ENCODE assay signal across 1 cellular context in the genomic region with DNA sequence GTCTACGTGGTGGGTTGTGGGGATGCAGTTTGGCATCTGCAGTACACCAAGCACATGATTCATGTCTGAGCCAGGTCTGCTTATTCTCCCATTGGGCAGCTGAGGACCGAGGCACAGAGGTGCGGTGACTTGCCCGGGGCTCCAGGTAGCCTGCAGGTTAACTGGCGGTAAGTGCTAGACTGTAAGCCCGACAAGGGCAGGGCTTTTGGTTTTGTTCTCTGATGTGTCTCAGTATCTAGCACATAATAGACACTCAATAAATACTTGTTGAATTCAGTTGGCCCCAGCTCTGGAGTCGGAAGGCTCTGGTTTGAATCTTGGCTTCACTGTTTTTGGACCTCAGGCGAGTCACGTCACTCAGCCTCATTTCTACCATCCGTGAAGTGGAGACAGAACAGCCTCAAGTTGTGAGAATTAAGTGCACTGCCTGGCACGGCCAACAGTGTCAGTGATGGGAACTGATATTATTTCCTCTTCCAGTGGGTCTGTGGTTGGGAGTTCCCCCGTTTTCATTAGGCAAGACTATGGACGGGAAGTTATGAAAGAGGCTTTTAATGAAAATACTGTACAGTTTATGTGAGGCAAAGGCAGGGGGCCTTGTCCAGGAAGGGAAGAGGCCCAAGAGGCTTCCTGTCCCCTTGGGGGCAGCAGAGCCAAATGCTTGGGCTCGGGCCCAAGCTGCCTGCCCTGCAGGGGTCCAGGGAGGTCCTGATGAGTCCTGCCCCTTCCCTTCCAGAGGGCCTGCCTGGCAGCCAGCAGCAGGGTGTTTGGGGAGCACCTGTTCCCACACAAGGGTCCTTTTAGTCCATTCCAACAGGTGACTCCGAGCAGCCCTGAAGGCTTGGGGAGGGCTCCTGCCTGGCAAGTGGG.
TF ChIP-seq lines count a peak whose summit lies in the region.

No MANE protein-coding gene starts in this region.

TF ChIP-seq in HEK293, 187 proteins besides CTCF, POLR2A, EP300 and RAD21 (continued from another document):
- TF ChIP-seq, protein P1, sequence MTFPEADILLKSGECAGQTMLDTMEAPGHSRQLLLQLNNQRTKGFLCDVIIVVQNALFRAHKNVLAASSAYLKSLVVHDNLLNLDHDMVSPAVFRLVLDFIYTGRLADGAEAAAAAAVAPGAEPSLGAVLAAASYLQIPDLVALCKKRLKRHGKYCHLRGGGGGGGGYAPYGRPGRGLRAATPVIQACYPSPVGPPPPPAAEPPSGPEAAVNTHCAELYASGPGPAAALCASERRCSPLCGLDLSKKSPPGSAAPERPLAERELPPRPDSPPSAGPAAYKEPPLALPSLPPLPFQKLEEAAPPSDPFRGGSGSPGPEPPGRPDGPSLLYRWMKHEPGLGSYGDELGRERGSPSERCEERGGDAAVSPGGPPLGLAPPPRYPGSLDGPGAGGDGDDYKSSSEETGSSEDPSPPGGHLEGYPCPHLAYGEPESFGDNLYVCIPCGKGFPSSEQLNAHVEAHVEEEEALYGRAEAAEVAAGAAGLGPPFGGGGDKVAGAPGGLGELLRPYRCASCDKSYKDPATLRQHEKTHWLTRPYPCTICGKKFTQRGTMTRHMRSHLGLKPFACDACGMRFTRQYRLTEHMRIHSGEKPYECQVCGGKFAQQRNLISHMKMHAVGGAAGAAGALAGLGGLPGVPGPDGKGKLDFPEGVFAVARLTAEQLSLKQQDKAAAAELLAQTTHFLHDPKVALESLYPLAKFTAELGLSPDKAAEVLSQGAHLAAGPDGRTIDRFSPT (tag by site-specific recombination; IDR thresholded peaks at IDR 0.05), result no peak
- TF ChIP-seq YY2 (tag by site-specific recombination; IDR thresholded peaks at IDR 0.05) (no peak), ZNF19 (tag by site-specific recombination; IDR thresholded peaks at IDR 0.05; ENCODE audit: low read depth) (no peak), PRDM1 (tag by site-specific recombination; IDR thresholded peaks at IDR 0.05) (no peak), MZF1 (tag by site-specific recombination; IDR thresholded peaks at IDR 0.05; ENCODE audit: borderline replicate concordance) (no peak), ZNF23 (tag by site-specific recombination; IDR thresholded peaks at IDR 0.05; ENCODE audit: borderline replicate concordance) (no peak), SCRT1 (tag by site-specific recombination; IDR thresholded peaks at IDR 0.05; ENCODE audit: borderline replicate concordance) (peak; percentile 64; the same call in 1 of the 2 replicates), ZNF341 (tag by site-specific recombination; IDR thresholded peaks at IDR 0.05; ENCODE audit: low read depth) (0 out of 2 replicates have a peak, but pooled peaks have one; percentile 20)
- TF ChIP-seq, protein P2, sequence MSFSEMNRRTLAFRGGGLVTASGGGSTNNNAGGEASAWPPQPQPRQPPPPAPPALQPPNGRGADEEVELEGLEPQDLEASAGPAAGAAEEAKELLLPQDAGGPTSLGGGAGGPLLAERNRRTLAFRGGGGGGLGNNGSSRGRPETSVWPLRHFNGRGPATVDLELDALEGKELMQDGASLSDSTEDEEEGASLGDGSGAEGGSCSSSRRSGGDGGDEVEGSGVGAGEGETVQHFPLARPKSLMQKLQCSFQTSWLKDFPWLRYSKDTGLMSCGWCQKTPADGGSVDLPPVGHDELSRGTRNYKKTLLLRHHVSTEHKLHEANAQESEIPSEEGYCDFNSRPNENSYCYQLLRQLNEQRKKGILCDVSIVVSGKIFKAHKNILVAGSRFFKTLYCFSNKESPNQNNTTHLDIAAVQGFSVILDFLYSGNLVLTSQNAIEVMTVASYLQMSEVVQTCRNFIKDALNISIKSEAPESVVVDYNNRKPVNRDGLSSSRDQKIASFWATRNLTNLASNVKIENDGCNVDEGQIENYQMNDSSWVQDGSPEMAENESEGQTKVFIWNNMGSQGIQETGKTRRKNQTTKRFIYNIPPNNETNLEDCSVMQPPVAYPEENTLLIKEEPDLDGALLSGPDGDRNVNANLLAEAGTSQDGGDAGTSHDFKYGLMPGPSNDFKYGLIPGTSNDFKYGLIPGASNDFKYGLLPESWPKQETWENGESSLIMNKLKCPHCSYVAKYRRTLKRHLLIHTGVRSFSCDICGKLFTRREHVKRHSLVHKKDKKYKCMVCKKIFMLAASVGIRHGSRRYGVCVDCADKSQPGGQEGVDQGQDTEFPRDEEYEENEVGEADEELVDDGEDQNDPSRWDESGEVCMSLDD (tag by site-specific recombination; IDR thresholded peaks at IDR 0.05), result no peak
- TF ChIP-seq, protein P3, sequence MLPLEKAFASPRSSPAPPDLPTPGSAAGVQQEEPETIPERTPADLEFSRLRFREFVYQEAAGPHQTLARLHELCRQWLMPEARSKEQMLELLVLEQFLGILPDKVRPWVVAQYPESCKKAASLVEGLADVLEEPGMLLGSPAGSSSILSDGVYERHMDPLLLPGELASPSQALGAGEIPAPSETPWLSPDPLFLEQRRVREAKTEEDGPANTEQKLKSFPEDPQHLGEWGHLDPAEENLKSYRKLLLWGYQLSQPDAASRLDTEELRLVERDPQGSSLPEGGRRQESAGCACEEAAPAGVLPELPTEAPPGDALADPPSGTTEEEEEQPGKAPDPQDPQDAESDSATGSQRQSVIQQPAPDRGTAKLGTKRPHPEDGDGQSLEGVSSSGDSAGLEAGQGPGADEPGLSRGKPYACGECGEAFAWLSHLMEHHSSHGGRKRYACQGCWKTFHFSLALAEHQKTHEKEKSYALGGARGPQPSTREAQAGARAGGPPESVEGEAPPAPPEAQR (tag by site-specific recombination; IDR thresholded peaks at IDR 0.05), result no peak
- TF ChIP-seq, protein P4, sequence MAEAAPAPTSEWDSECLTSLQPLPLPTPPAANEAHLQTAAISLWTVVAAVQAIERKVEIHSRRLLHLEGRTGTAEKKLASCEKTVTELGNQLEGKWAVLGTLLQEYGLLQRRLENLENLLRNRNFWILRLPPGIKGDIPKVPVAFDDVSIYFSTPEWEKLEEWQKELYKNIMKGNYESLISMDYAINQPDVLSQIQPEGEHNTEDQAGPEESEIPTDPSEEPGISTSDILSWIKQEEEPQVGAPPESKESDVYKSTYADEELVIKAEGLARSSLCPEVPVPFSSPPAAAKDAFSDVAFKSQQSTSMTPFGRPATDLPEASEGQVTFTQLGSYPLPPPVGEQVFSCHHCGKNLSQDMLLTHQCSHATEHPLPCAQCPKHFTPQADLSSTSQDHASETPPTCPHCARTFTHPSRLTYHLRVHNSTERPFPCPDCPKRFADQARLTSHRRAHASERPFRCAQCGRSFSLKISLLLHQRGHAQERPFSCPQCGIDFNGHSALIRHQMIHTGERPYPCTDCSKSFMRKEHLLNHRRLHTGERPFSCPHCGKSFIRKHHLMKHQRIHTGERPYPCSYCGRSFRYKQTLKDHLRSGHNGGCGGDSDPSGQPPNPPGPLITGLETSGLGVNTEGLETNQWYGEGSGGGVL (tag by site-specific recombination; IDR thresholded peaks at IDR 0.05), result no peak
